Comparison of ENCODE assay signal across 8 cellular contexts in genomic region chrX:18885317-18886004, GRCh38.
DNase-seq lines count a peak whose midpoint lies in the region; ATAC-seq and TF ChIP-seq lines count a peak whose summit lies in the region.

No MANE protein-coding gene starts in this region.

- TF ChIP-seq CTCF in astrocyte of the spinal cord (IDR thresholded peaks at IDR 0.05; ENCODE audit: low read depth, low read length) = no peak

- H3K4me3 ChIP-seq in astrocyte of the spinal cord (ENCODE audit: low read depth, low read length) = no peak overlapping the region

- ATAC-seq in GM19372 (IDR thresholded peaks at IDR 0.05; ENCODE audit: low read depth, unreplicated experiment) (peak; percentile 17), HG03520 (IDR thresholded peaks at IDR 0.05; ENCODE audit: unreplicated experiment) (peak; percentile 11), GM21423 (IDR thresholded peaks at IDR 0.05; ENCODE audit: unreplicated experiment) (no peak), GM21619 (IDR thresholded peaks at IDR 0.05; ENCODE audit: unreplicated experiment) (no peak)

- DNase-seq in astrocyte of the spinal cord (ENCODE audit: low read depth, low spot score) (peak; percentile 38), myocyte (ENCODE audit: low read depth) (peak; percentile 24), GM19240 (ENCODE audit: insufficient read length, low spot score) (no peak), hepatic stellate cell (ENCODE audit: low spot score) (no peak)

- in situ Hi-C loops in astrocyte of the spinal cord (cut with HindIII; ENCODE audit: low sequenced_read_pairs) = no loop called here

Comparison
In these comparisons a context has a peak if more than half of its experiments do, and no peak if none do; other contexts are left out.
1. ATAC-seq: peak in GM19372 (single experiment) and HG03520 (single experiment); none in GM21423 (single experiment) and GM21619 (single experiment).
2. DNase-seq: peak in astrocyte of the spinal cord (single experiment) and myocyte (single experiment); none in GM19240 (single experiment) and hepatic stellate cell (single experiment).